In genomic region chr3:40661285-40661684, GRCh38 we compare ENCODE assay signal across 26 cellular contexts.
"Had no signal": no experiment of that assay in that cellular context is flagged by ENCODE, and none has a peak within 500 bp of the region (broad histone marks: within the 10 kb centered on the region; RNA-seq: fewer than 3 reads in every experiment).

No MANE protein-coding gene starts in this region.

- H3K36me3 ChIP-seq: ascending aorta, cardiac muscle cell, SJCRH30 had no signal

- DNase-seq: activated CD4-positive, alpha-beta T cell treated with anti-CD3 and anti-CD28 coated beads for 36 hours; activated CD4-positive, alpha-beta T cell treated with anti-CD3 and anti-CD28 coated beads, Interleukin-2, amount 10 ng/mL, durations not matched to agents 7 days and 5 days; activated CD4-positive, alpha-beta T cell treated with anti-CD3 and anti-CD28 coated beads, Interleukin-2, amount 50 U/mL, for 48 hours; activated CD8-positive, alpha-beta T cell treated with anti-CD3 and anti-CD28 coated beads, Interleukin-2, amount 10 ng/mL, durations not matched to agents 7 days and 5 days; activated gamma-delta T cell; activated naive CD4-positive, alpha-beta T cell treated with Interleukin-2 at 50 U/mL for 16 hours; activated naive CD8-positive, alpha-beta T cell treated with anti-CD3 and anti-CD28 coated beads, Interleukin-2, amount 10 ng/mL, durations not matched to agents 7 days and 5 days; activated T-cell treated with anti-CD3 and anti-CD28 coated beads, Interleukin-2, amount 50 U/mL, for 24 hours; amygdala; NCI-H1105; NCI-H1417 treated with DMSO at 0.1 percent for 48 hours; NCI-H1694; NCI-H1930; NCI-H2081 treated with DMSO at 0.1 percent for 48 hours; NCI-H226; NCI-H446 treated with DMSO at 0.1 percent for 48 hours; NCI-H524; NCI-H69; SHP77; SJCRH30; T1000 had no signal

- H3K9me3 ChIP-seq: ascending aorta, SJCRH30 had no signal

- H3K27ac ChIP-seq: ascending aorta, cardiac muscle cell, SJCRH30, SK-N-MC had no signal

- ATAC-seq: activated CD4-positive, alpha-beta T cell treated with anti-CD3 and anti-CD28 coated beads for 36 hours; activated CD4-positive, CD25-positive, alpha-beta regulatory T cell treated with anti-CD3 and anti-CD28 coated beads, Interleukin-2, amount 50 U/mL, for 24 hours; activated CD8-positive, alpha-beta T cell treated with anti-CD3 and anti-CD28 coated beads, Interleukin-2, amount 10 ng/mL, durations not matched to agents 7 days and 5 days; K562 had no signal

- H3K4me1 ChIP-seq: ascending aorta, SJCRH30 had no signal

- H3K27me3 ChIP-seq: ascending aorta, cardiac muscle cell, SJCRH30 had no signal

- H3K4me3 ChIP-seq: ascending aorta, cardiac muscle cell, K562, SJCRH30, SK-N-MC had no signal
